7 cellular contexts compared by ENCODE assay signal in the genomic region with DNA sequence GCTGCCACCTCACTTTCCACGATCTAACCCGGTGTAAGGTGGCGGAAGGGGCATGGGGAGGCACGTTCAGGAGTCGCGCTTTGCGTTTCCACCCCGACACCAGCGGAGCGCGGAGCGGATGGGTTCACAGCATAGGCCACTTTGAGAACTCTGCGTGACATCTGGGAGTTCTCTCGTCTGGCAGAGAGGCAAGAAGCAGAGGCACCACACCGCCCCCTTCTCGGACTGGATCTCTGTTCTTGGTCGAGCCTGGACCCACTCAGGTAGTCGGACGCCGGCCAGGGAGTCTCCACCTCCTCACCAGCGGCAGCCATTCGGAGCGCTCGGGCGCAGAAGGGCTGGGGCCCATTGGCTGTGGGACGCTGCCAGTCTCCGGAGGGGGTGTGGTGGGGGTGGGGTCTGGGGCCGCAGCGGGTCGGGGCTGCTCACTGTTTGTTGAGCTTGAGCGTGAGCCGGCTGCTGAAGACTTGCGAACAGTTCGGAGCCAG. TPM values are rescaled to one million over a fixed set of nuclear protein-coding genes. Genes with fewer than 3 reads are reported as not detected.
DNase-seq lines count a peak whose midpoint lies in the region; ATAC-seq and TF ChIP-seq lines count a peak whose summit lies in the region.

A gene (plus strand): TSS at position 428 of the 488 bp plus-strand sequence.

- no peaks in the 10 kb centered on the region for H3K27me3 ChIP-seq in Peyer's patch
- no peaks in the 10 kb centered on the region for H3K27me3 ChIP-seq in prostate gland (replicated peaks; ENCODE audit: insufficient read depth)

- H3K9me3 ChIP-seq in Peyer's patch = no peaks in the 10 kb centered on the region
- no peaks in the 10 kb centered on the region for H3K9me3 ChIP-seq in prostate gland

- TF ChIP-seq CTCF in Peyer's patch (IDR thresholded peaks at IDR 0.05) (no peak), prostate gland (IDR thresholded peaks at IDR 0.05) (no peak)

- H3K4me1 ChIP-seq in Peyer's patch (no peaks in the 10 kb centered on the region), prostate gland (replicated peaks) (no peaks in the 10 kb centered on the region)

- 0% methylated on average over 16 of the region's 34 CpGs for WGBS in prostate gland

- peak; percentile 93 for ATAC-seq in HG03103 (IDR thresholded peaks at IDR 0.05; ENCODE audit: low read depth, unreplicated experiment)

- H3K27ac ChIP-seq in Peyer's patch = no peak within 1 kb of the TSS
- H3K27ac ChIP-seq in prostate gland = no peak within 1 kb of the TSS

- TF ChIP-seq POLR2A in Peyer's patch (IDR thresholded peaks at IDR 0.05) (no peak), prostate gland (IDR thresholded peaks at IDR 0.05) (no peak)

- intact Hi-C loops in prostate gland (cut with DNase I) = no loop called here

- peak; percentile 10 for DNase-seq in GM19238 (ENCODE audit: insufficient read length, low spot score)
- DNase-seq in Peyer's patch = peak; percentile 23 to 68 (median 57)
- DNase-seq in astrocyte of the hippocampus (ENCODE audit: low read depth, low spot score) = peak; percentile 78
- peak; percentile 0 to 80 (median 49) for DNase-seq in hypothalamus (lab: John Stamatoyannopoulos, UW)
- DNase-seq in prostate gland (ENCODE audit: low spot score) = peak; percentile 75
- no peak for DNase-seq in SIG-M5 treated with dmso at 0.1 percent for 504 hours (lab: John Stamatoyannopoulos, UW; ENCODE audit: unreplicated experiment)

- no peaks in the 10 kb centered on the region for H3K36me3 ChIP-seq in Peyer's patch
- no peaks in the 10 kb centered on the region for H3K36me3 ChIP-seq in prostate gland

- H3K4me3 ChIP-seq in Peyer's patch = peak within 1 kb of the TSS; percentile 14 to 43 (median 28)
- peak within 1 kb of the TSS; percentile 23 to 39 for H3K4me3 ChIP-seq in prostate gland

RNA-seq across cellular contexts. Expression of the gene that starts here (rescaled TPM):
- total RNA-seq in Peyer's patch = 1 to 10 TPM in 1 of 4 donors, not detected in 3; 5.0 TPM
- total RNA-seq in prostate gland = under 1 TPM; 0.23 to 0.40 TPM

Comparison
In these comparisons a context has a peak if more than half of its experiments do, and no peak if none do; other contexts are left out.
1. Peak in DNase-seq and H3K4me3 ChIP-seq in prostate gland; RNA of the gene not detected or under 1 TPM.